Comparison of ENCODE assay signal across 16 cellular contexts in the genomic region with DNA sequence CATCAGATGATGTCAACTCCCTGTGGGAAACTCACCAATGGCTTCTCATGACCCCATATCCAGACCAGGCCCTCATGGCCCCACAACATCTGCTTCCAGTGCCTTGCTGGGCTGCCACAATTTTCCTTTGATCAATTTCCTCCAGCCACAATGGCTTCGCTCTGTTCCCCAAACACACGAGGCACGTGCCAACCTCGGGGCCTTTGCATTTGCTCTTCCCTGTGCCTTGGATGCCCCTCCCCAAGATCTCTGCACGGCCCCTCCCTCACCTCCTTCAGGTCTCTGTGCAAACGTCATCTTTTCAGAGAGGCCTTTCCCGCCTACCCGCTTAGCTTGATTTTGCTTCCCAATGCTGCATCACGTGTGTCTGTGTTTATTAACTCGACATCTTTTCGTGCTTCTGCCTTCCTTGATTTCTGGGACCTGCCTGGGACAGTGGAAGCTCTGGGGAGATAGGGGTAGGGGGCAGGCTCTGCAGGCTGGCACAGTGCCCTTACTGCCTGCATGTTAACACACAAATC. TPM values are rescaled to one million over a fixed set of nuclear protein-coding genes. Genes with fewer than 3 reads are reported as not detected.
A peak's percentile ranks its signal among the peaks of the same experiment; 100 is the strongest.
DNase-seq lines count a peak whose midpoint lies in the region; ATAC-seq and TF ChIP-seq lines count a peak whose summit lies in the region.
"Had no signal": no experiment of that assay in that cellular context is flagged by ENCODE, and none has a peak within 500 bp of the region (broad histone marks: within the 10 kb centered on the region; RNA-seq: fewer than 3 reads in every experiment).

No MANE protein-coding gene starts in this region.

- no peak for DNase-seq in activated naive CD8-positive, alpha-beta T cell treated with anti-CD3 and anti-CD28 coated beads for 36 hours
- no peak for DNase-seq in activated naive CD8-positive, alpha-beta T cell treated with anti-CD3 and anti-CD28 coated beads, Interleukin-2, amount 50 U/mL, for 24 hours
- no peak for DNase-seq in foreskin keratinocyte
- no peak for DNase-seq in suprapubic skin (ENCODE audit: low spot score in 2 of 2)
- no peak for DNase-seq in NCI-H1930 (lab: John Stamatoyannopoulos, UW)
- DNase-seq: ACHN; activated CD4-positive, alpha-beta T cell treated with anti-CD3 and anti-CD28 coated beads for 4 hours; activated naive CD4-positive, alpha-beta T cell treated with anti-CD3 and anti-CD28 coated beads for 36 hours; body of pancreas; NCI-H1417 treated with DMSO at 0.1 percent for 48 hours had no signal

- H3K9me3 Mint-ChIP-seq in activated naive CD8-positive, alpha-beta T cell treated with anti-CD3 and anti-CD28 coated beads for 36 hours = no peaks in the 10 kb centered on the region
- no peaks in the 10 kb centered on the region for H3K9me3 Mint-ChIP-seq in activated naive CD8-positive, alpha-beta T cell treated with anti-CD3 and anti-CD28 coated beads, Interleukin-2, amount 50 U/mL, for 24 hours
- H3K9me3 Mint-ChIP-seq: activated naive CD4-positive, alpha-beta T cell treated with anti-CD3 and anti-CD28 coated beads for 36 hours; dendritic cell treated with granulocyte-macrophage colony-stimulating factor and Interleukin-4, amounts not matched to agents 40 ng/mL and 50 ng/mL, for 4 days had no signal

- peak overlapping the region; percentile 46 for H3K27ac Mint-ChIP-seq in activated naive CD8-positive, alpha-beta T cell treated with anti-CD3 and anti-CD28 coated beads for 36 hours
- no peak overlapping the region for H3K27ac Mint-ChIP-seq in activated naive CD8-positive, alpha-beta T cell treated with anti-CD3 and anti-CD28 coated beads, Interleukin-2, amount 50 U/mL, for 24 hours
- H3K27ac Mint-ChIP-seq: activated naive CD4-positive, alpha-beta T cell treated with anti-CD3 and anti-CD28 coated beads for 36 hours; progenitor cell of endocrine pancreas had no signal

- no peak overlapping the region for H3K4me3 Mint-ChIP-seq in activated naive CD8-positive, alpha-beta T cell treated with anti-CD3 and anti-CD28 coated beads for 36 hours
- no peak overlapping the region for H3K4me3 Mint-ChIP-seq in activated naive CD8-positive, alpha-beta T cell treated with anti-CD3 and anti-CD28 coated beads, Interleukin-2, amount 50 U/mL, for 24 hours
- H3K4me3 Mint-ChIP-seq: activated naive CD4-positive, alpha-beta T cell treated with anti-CD3 and anti-CD28 coated beads for 36 hours; dendritic cell treated with granulocyte-macrophage colony-stimulating factor and Interleukin-4, amounts not matched to agents 40 ng/mL and 50 ng/mL, for 4 days had no signal

- H3K36me3 ChIP-seq in suprapubic skin = peaks cover 34% of the 10 kb centered on the region

- peaks cover 10% of the 10 kb centered on the region for H3K36me3 Mint-ChIP-seq in activated naive CD8-positive, alpha-beta T cell treated with anti-CD3 and anti-CD28 coated beads for 36 hours
- peaks cover 23% of the 10 kb centered on the region for H3K36me3 Mint-ChIP-seq in activated naive CD8-positive, alpha-beta T cell treated with anti-CD3 and anti-CD28 coated beads, Interleukin-2, amount 50 U/mL, for 24 hours (ENCODE audit: low read depth)

- ATAC-seq in activated naive CD8-positive, alpha-beta T cell treated with anti-CD3 and anti-CD28 coated beads, Interleukin-2, amount 50 U/mL, for 24 hours = no peak
- ATAC-seq in foreskin keratinocyte (no peak), HG03432 (IDR thresholded peaks at IDR 0.05; ENCODE audit: unreplicated experiment) (no peak), HG02884 (IDR thresholded peaks at IDR 0.05; ENCODE audit: unreplicated experiment) (no peak)
- ATAC-seq: body of pancreas had no signal

- H3K27me3 ChIP-seq in foreskin keratinocyte (no peaks in the 10 kb centered on the region), suprapubic skin (no peaks in the 10 kb centered on the region)
- H3K27me3 ChIP-seq: body of pancreas had no signal

- no peak for TF ChIP-seq CTCF in foreskin keratinocyte (conservative IDR thresholded peaks at IDR 0.05)
- no peak for TF ChIP-seq CTCF in suprapubic skin (IDR thresholded peaks at IDR 0.05)

- H3K4me1 ChIP-seq in foreskin keratinocyte = peaks cover 60% of the 10 kb centered on the region
- peaks cover 85% of the 10 kb centered on the region for H3K4me1 ChIP-seq in suprapubic skin

- no peaks in the 10 kb centered on the region for H3K9me3 ChIP-seq in suprapubic skin
- H3K9me3 ChIP-seq: body of pancreas had no signal

- no peaks in the 10 kb centered on the region for H3K27me3 Mint-ChIP-seq in activated naive CD8-positive, alpha-beta T cell treated with anti-CD3 and anti-CD28 coated beads for 36 hours
- H3K27me3 Mint-ChIP-seq in activated naive CD8-positive, alpha-beta T cell treated with anti-CD3 and anti-CD28 coated beads, Interleukin-2, amount 50 U/mL, for 24 hours = no peaks in the 10 kb centered on the region
- H3K27me3 Mint-ChIP-seq: dendritic cell treated with granulocyte-macrophage colony-stimulating factor and Interleukin-4, amounts not matched to agents 40 ng/mL and 50 ng/mL, for 4 days; progenitor cell of endocrine pancreas had no signal

- H3K27ac ChIP-seq in angular gyrus (ENCODE audit: low read depth, low read length) (peak overlapping the region; percentile 31), foreskin keratinocyte (peak overlapping the region; percentile 63), suprapubic skin (peak overlapping the region; percentile 80)
- H3K27ac ChIP-seq: body of pancreas had no signal

- no peak overlapping the region for H3K4me3 ChIP-seq in suprapubic skin
- H3K4me3 ChIP-seq: body of pancreas, lung had no signal

- no peak for TF ChIP-seq EP300 in suprapubic skin (IDR thresholded peaks at IDR 0.05)

- 68% methylated on average over 11 of the region's 11 CpGs for WGBS in suprapubic skin

- TF ChIP-seq POLR2A in suprapubic skin (IDR thresholded peaks at IDR 0.05) = no peak

- H3K4me1 Mint-ChIP-seq in activated naive CD8-positive, alpha-beta T cell treated with anti-CD3 and anti-CD28 coated beads for 36 hours = peaks cover 25% of the 10 kb centered on the region
- peaks cover 21% of the 10 kb centered on the region for H3K4me1 Mint-ChIP-seq in activated naive CD8-positive, alpha-beta T cell treated with anti-CD3 and anti-CD28 coated beads, Interleukin-2, amount 50 U/mL, for 24 hours

RNA-seq across cellular contexts. Expression of a gene that starts 13.1 kb away (rescaled TPM):
- 10 to 100 TPM; 17.4 to 19.3 TPM for total RNA-seq in activated naive CD8-positive, alpha-beta T cell treated with anti-CD3 and anti-CD28 coated beads for 36 hours
- total RNA-seq in foreskin keratinocyte (58.2 and 67.4 TPM in 2 replicates), suprapubic skin (10 to 100 TPM; 30.5 to 82.2 (median 57.3) TPM)
- 57.0 and 65.6 TPM in 2 replicates for polyA plus RNA-seq in foreskin keratinocyte

RNA-seq across cellular contexts. Expression of a gene that starts 27.4 kb away (rescaled TPM):
- 100 to 1,000 TPM; 150 to 156 TPM for total RNA-seq in activated naive CD8-positive, alpha-beta T cell treated with anti-CD3 and anti-CD28 coated beads for 36 hours
- total RNA-seq in foreskin keratinocyte (79.8 and 81.9 TPM in 2 replicates), suprapubic skin (100 to 1,000 TPM in 2 of 4 donors, 10 to 100 TPM in 2; 80.5 to 162 (median 99.0) TPM)
- 82.0 and 85.8 TPM in 2 replicates for polyA plus RNA-seq in foreskin keratinocyte

RNA-seq across cellular contexts. Expression of a gene that starts 50.2 kb away (rescaled TPM):
- 10 to 100 TPM; 36.4 to 37.7 TPM for total RNA-seq in activated naive CD8-positive, alpha-beta T cell treated with anti-CD3 and anti-CD28 coated beads for 36 hours
- total RNA-seq in foreskin keratinocyte (24.1 and 25.7 TPM in 2 replicates), suprapubic skin (10 to 100 TPM; 43.2 to 83.9 (median 69.2) TPM)
- polyA plus RNA-seq in foreskin keratinocyte = 31.9 and 32.3 TPM in 2 replicates
